In the genomic region with DNA sequence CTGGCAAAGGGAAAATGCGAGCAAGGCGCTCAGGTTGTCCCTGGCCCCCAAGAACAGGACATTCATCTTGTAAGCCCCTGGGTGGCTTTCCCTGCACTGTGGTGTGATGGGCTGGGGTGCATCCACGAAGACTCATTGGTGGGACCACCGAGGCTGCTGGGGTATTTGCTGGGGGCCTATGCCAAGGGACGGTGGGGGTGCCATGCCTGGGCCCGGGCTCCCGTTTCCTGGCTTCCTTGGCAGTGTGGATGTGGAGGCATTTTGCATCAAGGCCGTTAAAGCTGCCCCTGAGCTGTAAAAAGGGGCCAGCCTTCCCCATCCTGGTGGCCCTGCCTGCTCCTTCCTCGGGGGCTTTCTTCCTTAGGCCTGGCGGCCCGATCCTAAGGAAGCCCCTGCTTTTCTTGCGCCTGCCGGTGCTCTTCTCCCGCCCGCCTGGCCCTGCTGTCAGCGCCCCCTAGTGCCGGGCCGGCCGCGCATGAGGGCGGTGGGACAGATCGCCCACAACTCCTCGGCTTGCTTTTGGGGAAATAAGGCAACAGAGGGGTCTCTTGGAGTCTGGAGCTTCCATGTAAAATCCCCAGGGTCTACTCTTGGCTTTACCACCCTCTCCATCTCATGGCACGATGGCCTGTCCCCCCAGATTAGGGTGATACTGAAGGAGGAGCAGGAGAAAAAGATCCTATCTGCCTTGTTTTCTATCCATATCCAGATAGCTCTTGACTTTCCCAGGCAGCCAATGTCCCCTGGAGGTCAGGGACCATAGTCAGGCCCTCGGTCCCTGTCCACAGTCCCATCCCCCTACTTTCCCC, we compare ENCODE assay signal across 9 cellular contexts. TPM values are rescaled to one million over a fixed set of nuclear protein-coding genes. Genes with fewer than 3 reads are reported as not detected.
DNase-seq lines count a peak whose midpoint lies in the region; ATAC-seq, FAIRE-seq and TF ChIP-seq lines count a peak whose summit lies in the region.
"Had no signal": no experiment of that assay in that cellular context is flagged by ENCODE, and none has a peak within 500 bp of the region (broad histone marks: within the 10 kb centered on the region; RNA-seq: fewer than 3 reads in every experiment).

No MANE protein-coding gene starts in this region.

- POLR2A ChIA-PET in CD8-positive, alpha-beta T cell (lab: Charles Lee): no interaction called here
- POLR2A ChIA-PET in activated CD4-positive, alpha-beta memory T cell treated with anti-CD3 and anti-CD28 coated beads, Interleukin-2, amount 10 ng/mL, durations not matched to agents 7 days and 5 days (lab: Charles Lee): no interaction called here

- in situ Hi-C loops in KBM-7 (cut with MboI; ENCODE audit: low pct_unique_long_range_greater_than_20kb, low sequenced_read_pairs): loop anchor here (25.0 kb wide), 2 partner anchors 378 to 678 kb away; no protein-coding TSS in a partner anchor

- peak; percentile 70 for TF ChIP-seq CTCF in CD8-positive, alpha-beta T cell (IDR thresholded peaks at IDR 0.05)
- TF ChIP-seq CTCF in fibroblast of villous mesenchyme (IDR thresholded peaks at IDR 0.05; ENCODE audit: insufficient read depth, low read depth, low read length): peak; percentile 96
- TF ChIP-seq CTCF in pancreas (IDR thresholded peaks at IDR 0.05): peak; percentile 57 to 74 (median 68)

- ATAC-seq in CD8-positive, alpha-beta T cell: no peak
- ATAC-seq in pancreas (peak; percentile 67 to 76 (median 70)), HG03095 (IDR thresholded peaks at IDR 0.05; ENCODE audit: unreplicated experiment) (no peak), GM18498 (IDR thresholded peaks at IDR 0.05; ENCODE audit: unreplicated experiment) (no peak)

- 23 to 26% methylated on average over 25 of the region's 25 CpGs for WGBS in pancreas, 2 donors

- H3K4me1 ChIP-seq in CD8-positive, alpha-beta T cell (ENCODE audit: insufficient read depth, low read length): no peaks in the 10 kb centered on the region
- H3K4me1 ChIP-seq in pancreas: peaks cover 0 to 3% (median 0%) of the 10 kb centered on the region in 3 donors

- H3K9me3 ChIP-seq in CD8-positive, alpha-beta T cell (ENCODE audit: low read length): no peaks in the 10 kb centered on the region
- no peaks in the 10 kb centered on the region for H3K9me3 ChIP-seq in pancreas

- no peak overlapping the region for H3K27ac Mint-ChIP-seq in CD8-positive, alpha-beta T cell
- no peak overlapping the region for H3K27ac Mint-ChIP-seq in activated CD4-positive, alpha-beta memory T cell treated with anti-CD3 and anti-CD28 coated beads, Interleukin-2, amount 10 ng/mL, durations not matched to agents 7 days and 5 days

- H3K27me3 Mint-ChIP-seq in CD8-positive, alpha-beta T cell (ENCODE audit: low read depth): peaks cover 15% of the 10 kb centered on the region
- peaks cover 8% of the 10 kb centered on the region for H3K27me3 Mint-ChIP-seq in activated CD4-positive, alpha-beta memory T cell treated with anti-CD3 and anti-CD28 coated beads, Interleukin-2, amount 10 ng/mL, durations not matched to agents 7 days and 5 days

- no peaks in the 10 kb centered on the region for H3K9me3 Mint-ChIP-seq in CD8-positive, alpha-beta T cell
- no peaks in the 10 kb centered on the region for H3K9me3 Mint-ChIP-seq in activated CD4-positive, alpha-beta memory T cell treated with anti-CD3 and anti-CD28 coated beads, Interleukin-2, amount 10 ng/mL, durations not matched to agents 7 days and 5 days

- H3K4me1 Mint-ChIP-seq in CD8-positive, alpha-beta T cell (ENCODE audit: low read depth): peaks cover 7% of the 10 kb centered on the region
- no peaks in the 10 kb centered on the region for H3K4me1 Mint-ChIP-seq in activated CD4-positive, alpha-beta memory T cell treated with anti-CD3 and anti-CD28 coated beads, Interleukin-2, amount 10 ng/mL, durations not matched to agents 7 days and 5 days

- no peak for FAIRE-seq in pancreas (lab: Jason Lieb, UNC)
- FAIRE-seq: endometrium had no signal

- CTCF ChIA-PET in CD8-positive, alpha-beta T cell (lab: Charles Lee): interaction anchor here (0.7 to 1.5 kb wide), 18 partner anchors 9 to 670 kb away, joined by 3 to 10 read pairs (median 4); no protein-coding TSS in a partner anchor
- CTCF ChIA-PET in activated CD4-positive, alpha-beta memory T cell treated with anti-CD3 and anti-CD28 coated beads, Interleukin-2, amount 10 ng/mL, durations not matched to agents 7 days and 5 days (lab: Charles Lee): interaction anchor here (0.6 to 1.3 kb wide), 3 partner anchors 161 to 600 kb away, joined by 3 to 4 read pairs (median 3); no protein-coding TSS in a partner anchor

- peak in 3 of 7 experiments; percentile 28 to 63 (median 49) for DNase-seq in CD8-positive, alpha-beta T cell
- peak; percentile 68 for DNase-seq in KBM-7
- peak; percentile 47 for DNase-seq in activated CD4-positive, alpha-beta memory T cell treated with anti-CD3 and anti-CD28 coated beads, Interleukin-2, amount 10 ng/mL, durations not matched to agents 7 days and 5 days
- peak; percentile 66 for DNase-seq in fibroblast of villous mesenchyme (ENCODE audit: low read depth)
- peak in 2 of 6 donors; percentile 47 to 85 for DNase-seq in pancreas
- DNase-seq in NCI-H345 (lab: John Stamatoyannopoulos, UW): no peak

- H3K27me3 ChIP-seq in CD8-positive, alpha-beta T cell (ENCODE audit: insufficient read depth, low read length): no peaks in the 10 kb centered on the region
- H3K27me3 ChIP-seq in pancreas: no peaks in the 10 kb centered on the region

- H3K36me3 Mint-ChIP-seq in CD8-positive, alpha-beta T cell: peaks cover 10% of the 10 kb centered on the region
- no peaks in the 10 kb centered on the region for H3K36me3 Mint-ChIP-seq in activated CD4-positive, alpha-beta memory T cell treated with anti-CD3 and anti-CD28 coated beads, Interleukin-2, amount 10 ng/mL, durations not matched to agents 7 days and 5 days (ENCODE audit: low read depth)

- H3K36me3 ChIP-seq in CD8-positive, alpha-beta T cell (ENCODE audit: insufficient read depth, low read length): no peaks in the 10 kb centered on the region
- no peaks in the 10 kb centered on the region for H3K36me3 ChIP-seq in pancreas

- intact Hi-C loops in CD8-positive, alpha-beta T cell (cut with DNase I, micrococcal nuclease): loop anchor here in 1 of 2 experiments (1.0 to 2.0 kb wide), 3 partner anchors 387 to 670 kb away; no protein-coding TSS in a partner anchor
- intact Hi-C loops in pancreas (cut with DNase I): loop anchor here in 2 of 3 donors (5.0 to 10.0 kb wide), 3 partner anchors 383 to 665 kb away; no protein-coding TSS in a partner anchor

- no peak overlapping the region for H3K4me3 Mint-ChIP-seq in CD8-positive, alpha-beta T cell
- H3K4me3 Mint-ChIP-seq in activated CD4-positive, alpha-beta memory T cell treated with anti-CD3 and anti-CD28 coated beads, Interleukin-2, amount 10 ng/mL, durations not matched to agents 7 days and 5 days: no peak overlapping the region

- H3K4me3 ChIP-seq in CD8-positive, alpha-beta T cell (ENCODE audit: low read depth, low read length): no peak overlapping the region
- no peak overlapping the region for H3K4me3 ChIP-seq in fibroblast of villous mesenchyme (ENCODE audit: low read depth, low read length)
- H3K4me3 ChIP-seq in pancreas: no peak overlapping the region

- H3K27ac ChIP-seq in CD8-positive, alpha-beta T cell (ENCODE audit: low read depth, low read length): no peak overlapping the region
- H3K27ac ChIP-seq in pancreas: no peak overlapping the region

RNA-seq across cellular contexts. Expression of a gene that starts 9.8 kb away (rescaled TPM):
- total RNA-seq in CD8-positive, alpha-beta T cell: not detected
- not detected for total RNA-seq in activated CD4-positive, alpha-beta memory T cell treated with anti-CD3 and anti-CD28 coated beads, Interleukin-2, amount 10 ng/mL, durations not matched to agents 7 days and 5 days
- total RNA-seq in fibroblast of villous mesenchyme (12.5 and 21.3 TPM in 2 replicates), pancreas (1 to 10 TPM; 1.2 to 9.7 (median 2.3) TPM)
- 10 to 100 TPM in 1 of 2 donors, 1 to 10 TPM in 1; 5.9 to 12.1 TPM for polyA plus RNA-seq in pancreas

Comparison
In these comparisons a context has a peak if more than half of its experiments do, and no peak if none do; other contexts are left out.
1. ATAC-seq: peak in pancreas (4 of 4); none in CD8-positive, alpha-beta T cell (single experiment), HG03095 (single experiment) and GM18498 (single experiment).
2. Peak in every context shown above with its lines, with median percentiles within 50 percentile points of each other: CTCF ChIP-seq.